ENCODE assay signal across 11 cellular contexts in genomic region chr6:131733376-131734016, GRCh38.
DNase-seq lines count a peak whose midpoint lies in the region.
"Had no signal": no experiment of that assay in that cellular context is flagged by ENCODE, and none has a peak within 500 bp of the region (broad histone marks: within the 10 kb centered on the region; RNA-seq: fewer than 3 reads in every experiment).

No MANE protein-coding gene starts in this region.

- DNase-seq in HS-27A (ENCODE audit: low read depth): peak; percentile 34
- DNase-seq in anterior cingulate cortex (lab: John Stamatoyannopoulos, UW): peak in 46 of 58 donors; percentile 1 to 81 (median 28)
- peak; percentile 43 for DNase-seq in hepatic stellate cell (ENCODE audit: low spot score)
- peak; percentile 64 for DNase-seq in superior temporal gyrus (ENCODE audit: extremely low spot score)
- no peak for DNase-seq in NCI-H2081 treated with DMSO at 0.1 percent for 48 hours (lab: John Stamatoyannopoulos, UW)
- DNase-seq in central memory CD4-positive, alpha-beta T cell: no peak
- DNase-seq in activated T-cell treated with anti-CD3 and anti-CD28 coated beads for 4 hours: no peak
- DNase-seq: activated CD8-positive, alpha-beta memory T cell treated with anti-CD3 and anti-CD28 coated beads, Interleukin-2, amount 50 U/mL, for 4 hours; cerebellar nuclear complex; H7; NCI-H1694 had no signal

Comparison
In these comparisons a context has a peak if more than half of its experiments do, and no peak if none do; other contexts are left out.
1. DNase-seq: peak in HS-27A (single experiment), anterior cingulate cortex (46 of 58), hepatic stellate cell (single experiment) and superior temporal gyrus (single experiment); none in NCI-H2081 treated with DMSO at 0.1 percent for 48 hours (single experiment), central memory CD4-positive, alpha-beta T cell (single experiment) and activated T-cell treated with anti-CD3 and anti-CD28 coated beads for 4 hours (single experiment).